ENCODE assay signal across 24 cellular contexts in the genomic region with DNA sequence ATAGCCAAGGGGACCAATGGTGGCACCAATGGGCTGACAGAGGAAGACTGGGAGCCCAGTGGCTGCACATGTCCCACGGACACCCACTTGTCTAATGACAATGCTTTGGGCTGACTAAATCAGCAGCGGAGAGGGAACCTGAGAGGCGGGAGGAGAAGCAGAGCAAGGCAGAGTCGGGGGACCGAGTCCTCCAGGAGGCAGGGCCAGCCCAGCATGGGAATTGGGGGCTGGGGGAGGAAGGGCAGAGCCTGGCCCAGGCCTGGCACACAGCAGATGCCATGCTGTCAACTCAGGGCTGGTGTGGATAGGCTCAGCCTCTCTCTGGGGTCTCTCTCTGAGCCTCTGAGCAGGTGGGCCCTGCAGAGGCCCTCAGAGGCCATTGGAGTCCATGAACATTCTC.
"Had no signal": no experiment of that assay in that cellular context is flagged by ENCODE, and none has a peak within 500 bp of the region (broad histone marks: within the 10 kb centered on the region; RNA-seq: fewer than 3 reads in every experiment).

No MANE protein-coding gene starts in this region.

- H3K27me3 Mint-ChIP-seq: activated CD4-positive, alpha-beta memory T cell treated with anti-CD3 and anti-CD28 coated beads for 36 hours; activated CD4-positive, alpha-beta T cell treated with anti-CD3 and anti-CD28 coated beads for 36 hours; memory B cell had no signal

- H3K4me1 Mint-ChIP-seq: activated CD4-positive, alpha-beta T cell treated with anti-CD3 and anti-CD28 coated beads for 36 hours; nephron had no signal

- H3K36me3 Mint-ChIP-seq: activated CD4-positive, alpha-beta memory T cell treated with anti-CD3 and anti-CD28 coated beads for 36 hours; activated CD8-positive, alpha-beta memory T cell treated with anti-CD3 and anti-CD28 coated beads, Interleukin-2, amount 10 ng/mL, durations not matched to agents 7 days and 5 days; memory B cell; stimulated activated effector memory CD8-positive, alpha-beta T cell treated with anti-CD3 and anti-CD28 coated beads, Interleukin-12 subunit alpha, Interleukin-12 subunit beta, amount 100 ng/mL, for 72 hours had no signal

- H3K27ac ChIP-seq: breast epithelium, heart right ventricle, pancreas, testis, vagina had no signal

- H3K4me3 Mint-ChIP-seq: activated CD4-positive, alpha-beta memory T cell treated with anti-CD3 and anti-CD28 coated beads for 36 hours; activated CD4-positive, alpha-beta T cell treated with anti-CD3 and anti-CD28 coated beads for 36 hours; activated CD8-positive, alpha-beta memory T cell treated with anti-CD3 and anti-CD28 coated beads, Interleukin-2, amount 10 ng/mL, durations not matched to agents 7 days and 5 days; memory B cell; nephron; stimulated activated effector memory CD8-positive, alpha-beta T cell treated with anti-CD3 and anti-CD28 coated beads, Interleukin-12 subunit alpha, Interleukin-12 subunit beta, amount 100 ng/mL, for 72 hours had no signal

- H3K9me3 ChIP-seq: breast epithelium, heart right ventricle, pancreas, testis, vagina had no signal

- H3K4me3 ChIP-seq: breast epithelium, heart right ventricle, pancreas, testis, vagina had no signal

- H3K27ac Mint-ChIP-seq: activated CD4-positive, alpha-beta memory T cell treated with anti-CD3 and anti-CD28 coated beads for 36 hours; activated CD4-positive, alpha-beta T cell treated with anti-CD3 and anti-CD28 coated beads for 36 hours; activated CD8-positive, alpha-beta memory T cell treated with anti-CD3 and anti-CD28 coated beads, Interleukin-2, amount 10 ng/mL, durations not matched to agents 7 days and 5 days; memory B cell; nephron; stimulated activated effector memory CD8-positive, alpha-beta T cell treated with anti-CD3 and anti-CD28 coated beads, Interleukin-12 subunit alpha, Interleukin-12 subunit beta, amount 100 ng/mL, for 72 hours had no signal

- H3K9me3 Mint-ChIP-seq: activated CD4-positive, alpha-beta memory T cell treated with anti-CD3 and anti-CD28 coated beads for 36 hours; memory B cell; nephron; stimulated activated effector memory CD8-positive, alpha-beta T cell treated with anti-CD3 and anti-CD28 coated beads, Interleukin-12 subunit alpha, Interleukin-12 subunit beta, amount 100 ng/mL, for 72 hours had no signal

- H3K4me1 ChIP-seq: breast epithelium, pancreas, testis, vagina had no signal

- H3K27me3 ChIP-seq: breast epithelium, heart right ventricle, pancreas, testis, vagina had no signal

- DNase-seq: activated CD4-positive, alpha-beta memory T cell treated with anti-CD3 and anti-CD28 coated beads for 36 hours; activated CD4-positive, alpha-beta T cell treated with anti-CD3 and anti-CD28 coated beads for 36 hours; activated CD8-positive, alpha-beta memory T cell treated with anti-CD3 and anti-CD28 coated beads, Interleukin-2, amount 10 ng/mL, durations not matched to agents 7 days and 5 days; activated gamma-delta T cell; activated naive CD4-positive, alpha-beta T cell treated with anti-CD3 and anti-CD28 coated beads, Interleukin-2, amount 50 U/mL, for 16 hours; activated T-cell treated with anti-CD3 and anti-CD28 coated beads for 4 hours; cerebellar nuclear complex; cortex of kidney; effector CD4-positive, alpha-beta T cell; heart right ventricle; islet precursor cell; left colon; stimulated activated CD4-positive, alpha-beta T cell treated with anti-CD3 and anti-CD28 coated beads, Interleukin-2, amount 100 ng/mL, for 24 hours; SW 1271; T-helper 9 cell; testis; trophoblast cell had no signal

- H3K36me3 ChIP-seq: breast epithelium, heart right ventricle, pancreas, vagina had no signal

- ATAC-seq: activated CD4-positive, alpha-beta T cell treated with anti-CD3 and anti-CD28 coated beads for 36 hours; activated CD8-positive, alpha-beta memory T cell treated with anti-CD3 and anti-CD28 coated beads, Interleukin-2, amount 10 ng/mL, durations not matched to agents 7 days and 5 days; heart right ventricle; left colon; pancreas; right cardiac atrium; stimulated activated effector memory CD8-positive, alpha-beta T cell treated with anti-CD3 and anti-CD28 coated beads, Interleukin-12 subunit alpha, Interleukin-12 subunit beta, amount 100 ng/mL, for 72 hours had no signal
